13 cellular contexts compared by ENCODE assay signal in the genomic region with DNA sequence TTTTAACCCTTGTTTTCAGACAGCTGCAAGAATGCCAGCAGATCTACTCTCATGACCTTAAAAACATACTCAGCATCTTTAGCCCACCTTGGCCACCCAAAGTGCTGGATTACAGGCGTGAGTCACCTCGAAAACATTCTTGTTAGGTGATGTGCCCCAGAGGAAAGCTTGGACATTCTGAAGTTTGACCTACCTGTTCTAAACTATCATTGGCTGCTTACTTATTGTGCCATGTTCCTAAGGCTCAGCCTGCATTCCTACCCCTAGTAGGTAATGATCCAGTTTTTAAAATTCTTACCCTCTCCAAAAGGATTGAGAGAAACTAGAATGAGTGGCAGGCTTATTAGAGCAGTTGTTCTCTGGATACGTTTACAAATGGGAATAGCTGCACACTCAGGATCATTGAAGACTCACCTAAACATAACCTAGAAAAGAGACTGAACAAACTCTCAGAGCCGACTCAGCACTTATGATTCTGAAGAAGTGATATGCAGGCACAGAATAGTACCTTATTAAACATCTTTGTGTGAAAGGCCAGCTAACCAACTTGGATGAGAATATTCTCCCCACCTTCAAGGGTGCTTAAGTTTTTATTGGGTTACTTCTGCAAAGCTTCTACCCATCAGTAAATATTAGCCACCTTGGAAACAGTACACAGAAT.
"Had no signal": no experiment of that assay in that cellular context is flagged by ENCODE, and none has a peak within 500 bp of the region (broad histone marks: within the 10 kb centered on the region; RNA-seq: fewer than 3 reads in every experiment).

No MANE protein-coding gene starts in this region.

- H3K4me1 ChIP-seq: left lung had no signal

- H3K36me3 ChIP-seq: ovary, thyroid gland had no signal

- H3K4me1 Mint-ChIP-seq: activated CD8-positive, alpha-beta memory T cell treated with anti-CD3 and anti-CD28 coated beads, Interleukin-2, amount 10 ng/mL, durations not matched to agents 7 days and 5 days; activated naive CD4-positive, alpha-beta T cell treated with anti-CD3 and anti-CD28 coated beads, Interleukin-2, amount 50 U/mL, for 24 hours had no signal

- H3K9me3 Mint-ChIP-seq: activated naive CD4-positive, alpha-beta T cell treated with anti-CD3 and anti-CD28 coated beads, Interleukin-2, amount 50 U/mL, for 24 hours had no signal

- H3K27ac ChIP-seq: left lung, ovary, thyroid gland had no signal

- H3K4me3 ChIP-seq: left lung, ovary, thyroid gland had no signal

- ATAC-seq: activated CD8-positive, alpha-beta memory T cell treated with anti-CD3 and anti-CD28 coated beads, Interleukin-2, amount 10 ng/mL, durations not matched to agents 7 days and 5 days; left lung had no signal

- H3K27ac Mint-ChIP-seq: activated CD8-positive, alpha-beta memory T cell treated with anti-CD3 and anti-CD28 coated beads, Interleukin-2, amount 10 ng/mL, durations not matched to agents 7 days and 5 days; activated naive CD4-positive, alpha-beta T cell treated with anti-CD3 and anti-CD28 coated beads, Interleukin-2, amount 50 U/mL, for 24 hours; activated T-cell treated with anti-CD3 and anti-CD28 coated beads, Interleukin-2, amount 50 U/mL, for 24 hours had no signal

- H3K27me3 ChIP-seq: left lung, ovary, thyroid gland had no signal

- DNase-seq: activated CD4-positive, alpha-beta T cell treated with anti-CD3 and anti-CD28 coated beads for 1 hour; activated CD4-positive, alpha-beta T cell treated with anti-CD3 and anti-CD28 coated beads, Interleukin-2, amount 50 U/mL, for 48 hours; activated CD8-positive, alpha-beta memory T cell treated with anti-CD3 and anti-CD28 coated beads, Interleukin-2, amount 10 ng/mL, durations not matched to agents 7 days and 5 days; activated effector memory CD4-positive, alpha-beta T cell treated with Interleukin-2 at 50 U/mL for 16 hours; activated T-cell treated with anti-CD3 and anti-CD28 coated beads, Interleukin-2, amount 50 U/mL, for 24 hours; amniotic stem cell; foreskin melanocyte; head of caudate nucleus; left lung; ovary; small intestine; thyroid gland had no signal

- H3K9me3 ChIP-seq: ovary, thyroid gland had no signal

- H3K27me3 Mint-ChIP-seq: activated CD8-positive, alpha-beta memory T cell treated with anti-CD3 and anti-CD28 coated beads, Interleukin-2, amount 10 ng/mL, durations not matched to agents 7 days and 5 days; activated naive CD4-positive, alpha-beta T cell treated with anti-CD3 and anti-CD28 coated beads, Interleukin-2, amount 50 U/mL, for 24 hours; activated T-cell treated with anti-CD3 and anti-CD28 coated beads, Interleukin-2, amount 50 U/mL, for 24 hours had no signal

- H3K4me3 Mint-ChIP-seq: activated CD8-positive, alpha-beta memory T cell treated with anti-CD3 and anti-CD28 coated beads, Interleukin-2, amount 10 ng/mL, durations not matched to agents 7 days and 5 days; activated naive CD4-positive, alpha-beta T cell treated with anti-CD3 and anti-CD28 coated beads, Interleukin-2, amount 50 U/mL, for 24 hours; activated T-cell treated with anti-CD3 and anti-CD28 coated beads, Interleukin-2, amount 50 U/mL, for 24 hours had no signal
